21 cellular contexts compared by ENCODE assay signal in genomic region chr7:34453150-34453549, GRCh38.
DNase-seq lines count a peak whose midpoint lies in the region; ATAC-seq lines count a peak whose summit lies in the region.
"Had no signal": no experiment of that assay in that cellular context is flagged by ENCODE, and none has a peak within 500 bp of the region (broad histone marks: within the 10 kb centered on the region; RNA-seq: fewer than 3 reads in every experiment).

No MANE protein-coding gene starts in this region.

- no peak overlapping the region for H3K4me3 Mint-ChIP-seq in activated T-helper 17 cell treated with anti-CD3 and anti-CD28 coated beads, Interleukin-2, amount 50 U/mL, for 72 hours
- H3K4me3 Mint-ChIP-seq: activated CD4-positive, alpha-beta memory T cell treated with anti-CD3 and anti-CD28 coated beads for 36 hours; WTC11 had no signal

- no peak for ATAC-seq in activated T-helper 17 cell treated with anti-CD3 and anti-CD28 coated beads, Interleukin-2, amount 50 U/mL, for 72 hours (replicated peaks)
- no peak for ATAC-seq in HG02571 (IDR thresholded peaks at IDR 0.05; ENCODE audit: unreplicated experiment)
- no peak for ATAC-seq in GM18858 (IDR thresholded peaks at IDR 0.05; ENCODE audit: unreplicated experiment)
- ATAC-seq: gastrocnemius medialis, left ventricle myocardium superior, WTC11 had no signal

- H3K4me1 Mint-ChIP-seq in activated T-helper 17 cell treated with anti-CD3 and anti-CD28 coated beads, Interleukin-2, amount 50 U/mL, for 72 hours = no peaks in the 10 kb centered on the region

- no peak overlapping the region for H3K27ac Mint-ChIP-seq in activated T-helper 17 cell treated with anti-CD3 and anti-CD28 coated beads, Interleukin-2, amount 50 U/mL, for 72 hours
- H3K27ac Mint-ChIP-seq: activated CD4-positive, alpha-beta memory T cell treated with anti-CD3 and anti-CD28 coated beads for 36 hours; WTC11 had no signal

- DNase-seq in AG20443 (ENCODE audit: low spot score) (peak; percentile 21), RPMI7951 (ENCODE audit: low read depth) (peak; percentile 61), dedifferentiated amniotic fluid mesenchymal stem cell (ENCODE audit: extremely low spot score) (peak; percentile 64), pulmonary artery endothelial cell (ENCODE audit: low read depth, low spot score) (peak; percentile 37), CD1c-positive myeloid dendritic cell (ENCODE audit: extremely low spot score) (no peak)
- DNase-seq: activated CD4-positive, alpha-beta memory T cell treated with anti-CD3 and anti-CD28 coated beads for 36 hours; activated naive CD4-positive, alpha-beta T cell treated with Interleukin-2 at 50 U/mL for 16 hours; activated T-cell treated with anti-CD3 and anti-CD28 coated beads for 4 hours; DND-41; gastrocnemius medialis; GOT3; left ventricle myocardium superior; MM.1S; NCI-H146; NCI-H82; SJCRH30; T-helper 2 cell had no signal

- no peaks in the 10 kb centered on the region for H3K27me3 Mint-ChIP-seq in activated T-helper 17 cell treated with anti-CD3 and anti-CD28 coated beads, Interleukin-2, amount 50 U/mL, for 72 hours
- H3K27me3 Mint-ChIP-seq: activated CD4-positive, alpha-beta memory T cell treated with anti-CD3 and anti-CD28 coated beads for 36 hours had no signal

- peaks cover under 1% of the 10 kb centered on the region for H3K9me3 Mint-ChIP-seq in activated T-helper 17 cell treated with anti-CD3 and anti-CD28 coated beads, Interleukin-2, amount 50 U/mL, for 72 hours
- H3K9me3 Mint-ChIP-seq: WTC11 had no signal

- no peaks in the 10 kb centered on the region for H3K36me3 Mint-ChIP-seq in activated T-helper 17 cell treated with anti-CD3 and anti-CD28 coated beads, Interleukin-2, amount 50 U/mL, for 72 hours (ENCODE audit: low read depth)
- H3K36me3 Mint-ChIP-seq: activated CD4-positive, alpha-beta memory T cell treated with anti-CD3 and anti-CD28 coated beads for 36 hours; WTC11 had no signal
